Comparison of ENCODE assay signal across 16 cellular contexts in genomic region chr6:154460306-154461071, GRCh38. TPM values are rescaled to one million over a fixed set of nuclear protein-coding genes. Genes with fewer than 3 reads are reported as not detected.
DNase-seq lines count a peak whose midpoint lies in the region; ATAC-seq and TF ChIP-seq lines count a peak whose summit lies in the region.
"Had no signal": no experiment of that assay in that cellular context is flagged by ENCODE, and none has a peak within 500 bp of the region (broad histone marks: within the 10 kb centered on the region; RNA-seq: fewer than 3 reads in every experiment).

No MANE protein-coding gene starts in this region.

- no peak overlapping the region for H2AFZ ChIP-seq in mammary epithelial cell (ENCODE audit: low read depth, low read length)

- in situ Hi-C loops in mammary epithelial cell (cut with MboI; ENCODE audit: low sequenced_read_pairs in 2 of 2) = no loop called here

- H3K9me3 Mint-ChIP-seq in mesothelial cell of epicardium = no peaks in the 10 kb centered on the region
- H3K9me3 Mint-ChIP-seq: activated CD8-positive, alpha-beta T cell treated with anti-CD3 and anti-CD28 coated beads for 36 hours had no signal

- H3K9ac ChIP-seq in mammary epithelial cell (ENCODE audit: insufficient read depth, low read length) (no peak overlapping the region), liver (ENCODE audit: low read depth in 1 of 2, low read length in 2 of 2) (peak overlapping the region in 1 of 2 donors; percentile 49), mesendoderm (ENCODE audit: low read length) (no peak overlapping the region)

- H2AK5ac ChIP-seq in mesendoderm (ENCODE audit: low read length) = no peak overlapping the region

- no peak overlapping the region for H3K23ac ChIP-seq in mesendoderm (ENCODE audit: low read length)

- H3K36me3 Mint-ChIP-seq in mesothelial cell of epicardium = no peaks in the 10 kb centered on the region

- no peak for ATAC-seq in GM19463 (IDR thresholded peaks at IDR 0.05; ENCODE audit: unreplicated experiment)
- ATAC-seq: activated CD8-positive, alpha-beta T cell treated with anti-CD3 and anti-CD28 coated beads for 36 hours had no signal

- H4K5ac ChIP-seq in mesendoderm (ENCODE audit: low read length) = no peak overlapping the region

- dilution Hi-C loops in mammary epithelial cell (cut with HindIII; ENCODE audit: low sequenced_read_pairs) = no loop called here

- no peak overlapping the region for H2BK5ac ChIP-seq in mesendoderm (ENCODE audit: low read length)

- TF ChIP-seq RAD21 in liver (IDR thresholded peaks at IDR 0.05) = peak; percentile 61 to 64

- H3K4me3 ChIP-seq in mammary epithelial cell (replicated peaks in 1 of 3; ENCODE audit: insufficient read depth in 1 of 3, low read depth in 2 of 3, low read length in 3 of 3) (no peak overlapping the region), liver (ENCODE audit: low read depth in 1 of 3, low read length in 3 of 3) (peak overlapping the region in 1 of 3 donors; percentile 48), mesendoderm (ENCODE audit: low read length) (no peak overlapping the region)
- H3K4me3 ChIP-seq: lung, prostate gland had no signal

- H3K4ac ChIP-seq in mesendoderm (ENCODE audit: low read depth, low read length) = no peak overlapping the region

- peaks cover 29% of the 10 kb centered on the region for H3K4me1 ChIP-seq in mammary epithelial cell (ENCODE audit: insufficient read depth, low read length)
- H3K4me1 ChIP-seq in liver (ENCODE audit: control insufficient read depth in 4 of 4, insufficient read depth in 4 of 4, low read length in 3 of 4) = peaks cover 17 to 49% (median 34%) of the 10 kb centered on the region in 4 donors
- H3K4me1 ChIP-seq in mesendoderm (ENCODE audit: control insufficient read depth, low read depth, low read length) = no peaks in the 10 kb centered on the region

- H3K27me3 ChIP-seq in mammary epithelial cell (ENCODE audit: insufficient read depth, low read length) (no peaks in the 10 kb centered on the region), liver (ENCODE audit: control insufficient read depth in 4 of 4, insufficient read depth in 4 of 4, low read length in 3 of 4) (no peaks in the 10 kb centered on the region), mesendoderm (ENCODE audit: insufficient read depth, low read length, poor library complexity) (no peaks in the 10 kb centered on the region)

- H2BK15ac ChIP-seq in mesendoderm (replicated peaks; ENCODE audit: low read depth) = no peak overlapping the region

- peak; percentile 23 for DNase-seq in NCI-H345 (lab: John Stamatoyannopoulos, UW)
- DNase-seq in NCI-H345 treated with DMSO at 0.1 percent for 48 hours (lab: John Stamatoyannopoulos, UW; ENCODE audit: unreplicated experiment) = no peak
- DNase-seq in mammary epithelial cell = peak; percentile 52
- no peak for DNase-seq in mesothelial cell of epicardium (ENCODE audit: low spot score in 2 of 2, unreplicated experiment in 2 of 2)
- no peak for DNase-seq in NCI-H524 (lab: John Stamatoyannopoulos, UW)
- DNase-seq in mesendoderm = no peak
- DNase-seq: activated CD8-positive, alpha-beta T cell treated with anti-CD3 and anti-CD28 coated beads for 36 hours; activated naive CD4-positive, alpha-beta T cell treated with Interleukin-2 at 50 U/mL for 16 hours; dermis blood vessel endothelial cell; DMS79 treated with DMSO at 0.1 percent for 48 hours; NCI-H2227 treated with DMSO at 0.1 percent for 48 hours; T-helper 2 cell had no signal

- H3K79me2 ChIP-seq in mammary epithelial cell (ENCODE audit: insufficient read depth, low read length) (no peaks in the 10 kb centered on the region), mesendoderm (ENCODE audit: control insufficient read depth, insufficient read depth, low read length) (peaks cover 24% of the 10 kb centered on the region)

- H3K4me1 Mint-ChIP-seq in mesothelial cell of epicardium = peaks cover 27% of the 10 kb centered on the region

- 97% methylated on average over 13 of the region's 13 CpGs for WGBS in mammary epithelial cell (ENCODE audit: low coverage, missing lambda C conversion rate)
- WGBS in liver = 49% methylated on average over 13 of the region's 13 CpGs
- no CpG with 5 or more reads among the region's 13 CpGs for WGBS in mesendoderm (ENCODE audit: extremely low coverage, insufficient coverage, low lambda C conversion rate)

- BruUV-seq in mammary epithelial cell (replicated peaks; lab: Mats Ljungman, UMichigan) = no TSS peak

- no peak overlapping the region for H2BK120ac ChIP-seq in mesendoderm (ENCODE audit: low read depth, low read length)

- H4K8ac ChIP-seq in mesendoderm (ENCODE audit: low read depth, low read length) = no peak overlapping the region

- H3K36me3 ChIP-seq in mammary epithelial cell (ENCODE audit: insufficient read depth, low read length) (no peaks in the 10 kb centered on the region), liver (ENCODE audit: control insufficient read depth in 4 of 4, insufficient read depth in 3 of 4, low read depth in 1 of 4, low read length in 3 of 4) (no peaks in the 10 kb centered on the region), mesendoderm (ENCODE audit: control insufficient read depth, insufficient read depth, low read length) (no peaks in the 10 kb centered on the region)
- H3K36me3 ChIP-seq: prostate gland had no signal

- no peak overlapping the region for H3K4me3 Mint-ChIP-seq in mesothelial cell of epicardium
- H3K4me3 Mint-ChIP-seq: activated CD8-positive, alpha-beta T cell treated with anti-CD3 and anti-CD28 coated beads for 36 hours had no signal

- H3K27me3 Mint-ChIP-seq in mesothelial cell of epicardium (ENCODE audit: low read depth) = no peaks in the 10 kb centered on the region

- H3K79me1 ChIP-seq in mesendoderm (ENCODE audit: low read length) = peaks cover 10% of the 10 kb centered on the region

- H3K4me2 ChIP-seq in mammary epithelial cell (ENCODE audit: insufficient read depth, low read depth, low read length) = no peak overlapping the region
- H3K4me2 ChIP-seq in mesendoderm (ENCODE audit: low read length) = no peak overlapping the region

- H4K20me1 ChIP-seq in mammary epithelial cell (ENCODE audit: insufficient read depth, low read length) = no peaks in the 10 kb centered on the region

- no peak for TF ChIP-seq CTCF in mammary epithelial cell (conservative IDR thresholded peaks at IDR 0.05 in 1 of 2, IDR thresholded peaks at IDR 0.05 in 1 of 2; ENCODE audit: extremely low read depth in 1 of 2, insufficient read depth in 1 of 2, low read depth in 1 of 2, low read length in 2 of 2)
- TF ChIP-seq CTCF in liver (IDR thresholded peaks at IDR 0.05; ENCODE audit: low read depth, low read length, missing input control) = no peak
- no peak for TF ChIP-seq CTCF in mesothelial cell of epicardium (IDR thresholded peaks at IDR 0.05; ENCODE audit: unreplicated experiment)

- intact Hi-C loops in mammary epithelial cell (cut with micrococcal nuclease) = no loop called here

- no peak overlapping the region for H3K18ac ChIP-seq in mesendoderm (ENCODE audit: low read length)

- no peak overlapping the region for H3K27ac ChIP-seq in mammary epithelial cell (ENCODE audit: insufficient read depth, low read depth, low read length)
- peak overlapping the region; percentile 86 to 88 for H3K27ac ChIP-seq in liver (ENCODE audit: low read depth in 1 of 2, low read length in 2 of 2)
- no peak overlapping the region for H3K27ac ChIP-seq in mesendoderm (ENCODE audit: low read depth, low read length)
- H3K27ac ChIP-seq: prostate gland had no signal

- no peak overlapping the region for H3K56ac ChIP-seq in mesendoderm (ENCODE audit: low read length)

- H3K27ac Mint-ChIP-seq in mesothelial cell of epicardium = no peak overlapping the region
- H3K27ac Mint-ChIP-seq: activated CD8-positive, alpha-beta T cell treated with anti-CD3 and anti-CD28 coated beads for 36 hours had no signal

- CTCF ChIA-PET in mammary epithelial cell (lab: Charles Lee; ENCODE audit: low non-redundant PET) = no interaction called here

- H3K9me3 ChIP-seq in mammary epithelial cell (replicated peaks; ENCODE audit: insufficient read depth, low read length) (no peaks in the 10 kb centered on the region), liver (ENCODE audit: control insufficient read depth in 4 of 4, low read length in 3 of 4) (no peaks in the 10 kb centered on the region)
- H3K9me3 ChIP-seq: prostate gland had no signal

TF ChIP-seq in liver, 16 proteins besides CTCF, POLR2A, EP300 and RAD21 (continues in another document):
- TF ChIP-seq HNF4G (IDR thresholded peaks at IDR 0.05) (peak; percentile 68), TAF1 (conservative IDR thresholded peaks at IDR 0.05) (no peak), MAX (IDR thresholded peaks at IDR 0.05) (peak; percentile 84), SP1 (IDR thresholded peaks at IDR 0.05) (peak; percentile 79), EGR1 (IDR thresholded peaks at IDR 0.05; ENCODE audit: low read depth in 2 of 2) (no peak), ZBTB33 (IDR thresholded peaks at IDR 0.05) (peak; percentile 83), YY1 (IDR thresholded peaks at IDR 0.05) (peak; percentile 83), JUND (IDR thresholded peaks at IDR 0.05) (peak; percentile 68 to 91), ATF3 (IDR thresholded peaks at IDR 0.05) (peak; percentile 76)

RNA-seq across cellular contexts. Expression of gene CNKSR3, which starts 50.0 kb away (rescaled TPM):
- 1 to 10 TPM; 1.7 to 4.1 TPM for total RNA-seq in mammary epithelial cell
- polyA plus RNA-seq in mammary epithelial cell = 0.94 TPM
- 0.88 TPM for polyA minus RNA-seq in mammary epithelial cell
- total RNA-seq in liver = 10 to 100 TPM in 1 of 2 donors, 1 to 10 TPM in 1; 6.4 to 22.7 TPM
- polyA plus RNA-seq in liver = 10 to 100 TPM; 12.3 to 17.7 TPM
- total RNA-seq in mesothelial cell of epicardium = 12.9 to 13.4 TPM (median 13.3 TPM) in 3 replicates
- 9.6 TPM for polyA plus RNA-seq in mesendoderm (2013, experiment 1 of 2)
- 9.0 TPM for polyA plus RNA-seq in mesendoderm (2013, experiment 2 of 2)

Comparison
In these comparisons a context has a peak if more than half of its experiments do, and no peak if none do; other contexts are left out.
1. DNase-seq: peak in NCI-H345 (single experiment) and mammary epithelial cell (single experiment); none in NCI-H345 treated with DMSO at 0.1 percent for 48 hours (single experiment), mesothelial cell of epicardium (0 of 2), NCI-H524 (0 of 2) and mesendoderm (single experiment).
2. H3K27ac ChIP-seq: peak in liver (2 of 2); none in mammary epithelial cell (single experiment) and mesendoderm (single experiment).